Comparison of ENCODE assay signal across 8 cellular contexts in the genomic region with DNA sequence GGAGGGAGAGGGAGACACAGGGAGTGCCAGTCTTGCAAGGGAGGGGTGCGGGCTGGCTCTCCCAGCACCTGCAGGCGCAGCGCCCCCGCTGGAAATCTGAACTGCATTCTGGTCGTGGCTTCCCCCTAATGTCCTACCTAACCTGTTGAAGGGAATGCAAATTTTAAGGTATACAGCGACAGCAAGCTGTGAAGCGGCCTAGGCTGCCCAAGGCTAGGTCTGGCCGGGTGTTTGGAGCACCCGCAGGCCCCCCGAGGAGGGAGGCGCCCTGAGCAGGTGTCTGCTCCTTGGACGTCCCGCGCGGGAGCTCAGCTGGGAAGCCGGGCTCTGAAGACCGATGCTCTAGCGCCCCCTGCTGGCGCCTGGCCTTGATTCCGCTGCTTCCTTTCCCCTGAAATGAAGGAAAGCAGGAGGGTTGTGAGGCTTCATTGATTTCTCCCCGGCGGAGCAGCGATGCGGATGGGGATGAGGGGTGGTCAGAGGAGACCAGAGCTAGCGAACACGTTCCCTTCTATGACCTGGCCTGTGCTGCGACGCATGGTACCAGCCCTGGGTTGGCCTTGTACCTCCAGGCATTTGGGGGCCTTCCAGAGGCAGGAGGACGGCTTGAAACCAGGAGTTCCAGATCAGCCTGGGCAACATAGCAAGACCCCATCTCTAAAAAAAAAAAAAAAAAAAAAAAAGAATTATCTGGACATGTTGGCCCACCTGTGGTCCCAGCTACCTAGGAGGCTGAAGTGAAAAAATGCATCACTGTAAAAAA.
A peak's percentile ranks its signal among the peaks of the same experiment; 100 is the strongest.
DNase-seq lines count a peak whose midpoint lies in the region; ATAC-seq and TF ChIP-seq lines count a peak whose summit lies in the region.

No MANE protein-coding gene starts in this region.

- no peak overlapping the region for H3K9ac ChIP-seq in IMR-90 (ENCODE audit: low read depth, low read length)

- in situ Hi-C loops in G401 (cut with HindIII; ENCODE audit: low sequenced_read_pairs) (no loop called here), IMR-90 (cut with MboI; ENCODE audit: low sequenced_read_pairs) (loop anchor here (25.0 kb wide), 1 partner anchor 896 kb away; no protein-coding TSS in a partner anchor), transverse colon (cut with MboI; ENCODE audit: low pct_ligation_motif_present in 1 of 4, low pct_unique_long_range_greater_than_20kb in 1 of 4, low sequenced_read_pairs in 3 of 4) (loop anchor here in 2 of 4 donors (10.0 kb wide), 1 partner anchor 878 kb away; no protein-coding TSS in a partner anchor)

- H3K27ac Mint-ChIP-seq in glutamatergic neuron (ENCODE audit: unreplicated experiment) (no peak overlapping the region), osteocyte (ENCODE audit: unreplicated experiment) (no peak overlapping the region)

- no peaks in the 10 kb centered on the region for H3K9me1 ChIP-seq in IMR-90 (ENCODE audit: insufficient read depth, low read length)

- H2BK15ac ChIP-seq in IMR-90 (ENCODE audit: low read depth, low read length): no peak overlapping the region

- H2AK9ac ChIP-seq in IMR-90 (replicated peaks; ENCODE audit: low read depth, low read length, poor library complexity): no peak overlapping the region

- peak; percentile 68 for TF ChIP-seq RAD21 in IMR-90 (IDR thresholded peaks at IDR 0.05; ENCODE audit: low read length)

- peaks cover 7% of the 10 kb centered on the region for H3K27me3 Mint-ChIP-seq in glutamatergic neuron (ENCODE audit: unreplicated experiment)
- H3K27me3 Mint-ChIP-seq in osteocyte (ENCODE audit: unreplicated experiment): no peaks in the 10 kb centered on the region

- H3K4me2 ChIP-seq in IMR-90 (ENCODE audit: low read depth, low read length): no peak overlapping the region

- H3K4ac ChIP-seq in IMR-90 (ENCODE audit: low read depth, low read length): no peak overlapping the region

- TF ChIP-seq POLR2A in IMR-90 (IDR thresholded peaks at IDR 0.05; ENCODE audit: low read depth, low read length): no peak
- no peak for TF ChIP-seq POLR2A in transverse colon (IDR thresholded peaks at IDR 0.05)

- H3K9me3 ChIP-seq in IMR-90 (ENCODE audit: control insufficient read depth, insufficient read depth, low read length): no peaks in the 10 kb centered on the region
- no peaks in the 10 kb centered on the region for H3K9me3 ChIP-seq in RWPE2 (ENCODE audit: severe bottlenecking)
- H3K9me3 ChIP-seq in transverse colon: no peaks in the 10 kb centered on the region

- no peak overlapping the region for H3K18ac ChIP-seq in IMR-90 (ENCODE audit: low read depth, low read length)

- H3K36me3 Mint-ChIP-seq in glutamatergic neuron (ENCODE audit: unreplicated experiment): no peaks in the 10 kb centered on the region
- H3K36me3 Mint-ChIP-seq in osteocyte (ENCODE audit: unreplicated experiment): no peaks in the 10 kb centered on the region

- POLR2A ChIA-PET in IMR-90 (lab: Charles Lee; ENCODE audit: unreplicated experiment): no interaction called here

- TF ChIP-seq EP300 in transverse colon (IDR thresholded peaks at IDR 0.05; ENCODE audit: low read depth): no peak

- H3K27me3 ChIP-seq in IMR-90 (ENCODE audit: control insufficient read depth, insufficient read depth, low read length) (no peaks in the 10 kb centered on the region), RWPE2 (ENCODE audit: insufficient read depth, poor library complexity, severe bottlenecking) (no peaks in the 10 kb centered on the region), transverse colon (no peaks in the 10 kb centered on the region)

- H3K4me1 Mint-ChIP-seq in glutamatergic neuron (ENCODE audit: low read depth, unreplicated experiment) (peaks cover 5% of the 10 kb centered on the region), osteocyte (ENCODE audit: unreplicated experiment) (peaks cover 3% of the 10 kb centered on the region)

- no peak overlapping the region for H3K56ac ChIP-seq in IMR-90 (ENCODE audit: extremely low read depth, insufficient read depth, low read length)

- no peak overlapping the region for H3K4me3 Mint-ChIP-seq in glutamatergic neuron (ENCODE audit: unreplicated experiment)
- H3K4me3 Mint-ChIP-seq in osteocyte (ENCODE audit: unreplicated experiment): no peak overlapping the region

- H3K4me1 ChIP-seq in IMR-90 (ENCODE audit: control insufficient read depth, insufficient read depth, low read length): no peaks in the 10 kb centered on the region
- H3K4me1 ChIP-seq in RWPE2 (ENCODE audit: insufficient read depth, poor library complexity, severe bottlenecking): no peaks in the 10 kb centered on the region
- H3K4me1 ChIP-seq in transverse colon: peaks cover 0 to 9% (median 3%) of the 10 kb centered on the region in 4 donors

- peak; percentile 70 for ATAC-seq in IMR-90 (ENCODE audit: low read depth)
- ATAC-seq in RWPE2 (ENCODE audit: low read depth): peak; percentile 48; the same call in 2 of the 3 replicates
- no peak for ATAC-seq in GM21717 (IDR thresholded peaks at IDR 0.05; ENCODE audit: unreplicated experiment)

- no peak overlapping the region for H4K91ac ChIP-seq in IMR-90 (ENCODE audit: insufficient read depth, low read depth, low read length)

- no peak overlapping the region for H3K14ac ChIP-seq in IMR-90 (replicated peaks; ENCODE audit: low read depth, low read length)

- no peak overlapping the region for H3K23ac ChIP-seq in IMR-90 (ENCODE audit: low read depth, low read length)

- H3K4me3 ChIP-seq in IMR-90 (ENCODE audit: insufficient read depth, low read depth, low read length) (no peak overlapping the region), RWPE2 (ENCODE audit: severe bottlenecking) (no peak overlapping the region), transverse colon (no peak overlapping the region)

- no peak overlapping the region for H2AFZ ChIP-seq in IMR-90 (replicated peaks; ENCODE audit: low read length, poor library complexity)

- H4K8ac ChIP-seq in IMR-90 (ENCODE audit: low read depth in 2 of 2, low read length in 2 of 2): no peak overlapping the region

- dilution Hi-C loops in IMR-90 (cut with HindIII; ENCODE audit: low sequenced_read_pairs, unreplicated experiment): no loop called here

- TF ChIP-seq CTCF in IMR-90 (conservative IDR thresholded peaks at IDR 0.05; ENCODE audit: low read depth, low read length): peak; percentile 59
- TF ChIP-seq CTCF in RWPE2 (IDR thresholded peaks at IDR 0.05; ENCODE audit: poor library complexity, severe bottlenecking): peak; percentile 76
- TF ChIP-seq CTCF in glutamatergic neuron (IDR thresholded peaks at IDR 0.05; ENCODE audit: partially characterized antibody, unreplicated experiment): peak; percentile 99
- peak; percentile 97 for TF ChIP-seq CTCF in osteocyte (IDR thresholded peaks at IDR 0.05)
- TF ChIP-seq CTCF in transverse colon (IDR thresholded peaks at IDR 0.05): peak; percentile 78 to 89 (median 85)

- H2BK120ac ChIP-seq in IMR-90 (ENCODE audit: low read depth, low read length): no peak overlapping the region

- no peak overlapping the region for H4K5ac ChIP-seq in IMR-90 (ENCODE audit: low read depth, low read length)

- H3K9me3 Mint-ChIP-seq in glutamatergic neuron (ENCODE audit: unreplicated experiment): peaks cover 4% of the 10 kb centered on the region
- peaks cover 4% of the 10 kb centered on the region for H3K9me3 Mint-ChIP-seq in osteocyte (ENCODE audit: unreplicated experiment)

- H2BK20ac ChIP-seq in IMR-90 (ENCODE audit: low read depth, low read length): no peak overlapping the region

- DNase-seq in G401 (ENCODE audit: low spot score) (peak; percentile 85), IMR-90 (peak; percentile 22), RWPE2 (ENCODE audit: low spot score) (no peak), glutamatergic neuron (peak; percentile 96), osteocyte (ENCODE audit: extremely low spot score, unreplicated experiment) (peak; percentile 91), transverse colon (peak; percentile 73)
- peak; percentile 55 for DNase-seq in activated naive CD4-positive, alpha-beta T cell treated with Interleukin-2 at 50 U/mL for 16 hours

- no peaks in the 10 kb centered on the region for H3K36me3 ChIP-seq in IMR-90 (ENCODE audit: control insufficient read depth, insufficient read depth, low read length)
- H3K36me3 ChIP-seq in RWPE2 (ENCODE audit: low read depth): no peaks in the 10 kb centered on the region
- no peaks in the 10 kb centered on the region for H3K36me3 ChIP-seq in transverse colon

- no peak overlapping the region for H3K27ac ChIP-seq in IMR-90 (ENCODE audit: insufficient read depth, low read length)
- no peak overlapping the region for H3K27ac ChIP-seq in RWPE2 (ENCODE audit: poor library complexity, severe bottlenecking)
- H3K27ac ChIP-seq in transverse colon: no peak overlapping the region

- H4K20me1 ChIP-seq in IMR-90 (ENCODE audit: insufficient read depth, low read length): no peaks in the 10 kb centered on the region

- no peak overlapping the region for H2BK5ac ChIP-seq in IMR-90 (ENCODE audit: low read depth, low read length, poor library complexity, severe bottlenecking)

- CTCF ChIA-PET in IMR-90 (lab: Yijun Ruan, JAX): interaction anchor here (0.7 kb wide), 4 partner anchors 560 to 1443 kb away, joined by 3 to 6 read pairs (median 4); no protein-coding TSS in a partner anchor

- WGBS in IMR-90 (ENCODE audit: extremely low coverage in 2 of 2, insufficient read length in 1 of 2), 2 experiments: 0% methylated on average over 9 of the region's 29 CpGs; no CpG with 5 or more reads in 1 of the 2 experiments
- 8% methylated on average over 24 of the region's 29 CpGs; no CpG with 5 or more reads in 1 of the 2 donors for WGBS in transverse colon (ENCODE audit: low coverage in 1 of 2), 2 donors

- no peaks in the 10 kb centered on the region for H3K79me1 ChIP-seq in IMR-90 (ENCODE audit: low read depth in 1 of 2, low read length in 2 of 2)

- no TSS peak for BruUV-seq in IMR-90 (replicated peaks; lab: Mats Ljungman, UMichigan)

- intact Hi-C loops in IMR-90 (cut with micrococcal nuclease): loop anchor here (1.0 kb wide), 1 partner anchor 904 kb away; no protein-coding TSS in a partner anchor
- intact Hi-C loops in transverse colon (cut with DNase I; ENCODE audit: low total_unique reads): loop anchor here (2.0 kb wide), 2 partner anchors 604 to 876 kb away; no protein-coding TSS in a partner anchor

- no peak overlapping the region for H2AK5ac ChIP-seq in IMR-90 (ENCODE audit: low read depth, low read length)

TF ChIP-seq in IMR-90, 13 proteins besides CTCF, POLR2A, EP300 and RAD21 (continues in another document):
- no peak for TF ChIP-seq MXI1 (IDR thresholded peaks at IDR 0.05; ENCODE audit: borderline replicate concordance, low read depth, low read length)
- TF ChIP-seq, protein P1, sequence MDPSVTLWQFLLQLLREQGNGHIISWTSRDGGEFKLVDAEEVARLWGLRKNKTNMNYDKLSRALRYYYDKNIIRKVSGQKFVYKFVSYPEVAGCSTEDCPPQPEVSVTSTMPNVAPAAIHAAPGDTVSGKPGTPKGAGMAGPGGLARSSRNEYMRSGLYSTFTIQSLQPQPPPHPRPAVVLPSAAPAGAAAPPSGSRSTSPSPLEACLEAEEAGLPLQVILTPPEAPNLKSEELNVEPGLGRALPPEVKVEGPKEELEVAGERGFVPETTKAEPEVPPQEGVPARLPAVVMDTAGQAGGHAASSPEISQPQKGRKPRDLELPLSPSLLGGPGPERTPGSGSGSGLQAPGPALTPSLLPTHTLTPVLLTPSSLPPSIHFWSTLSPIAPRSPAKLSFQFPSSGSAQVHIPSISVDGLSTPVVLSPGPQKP (IDR thresholded peaks at IDR 0.05; ENCODE audit: borderline replicate concordance, low read depth, low read length): no peak
- no peak for TF ChIP-seq FOS (IDR thresholded peaks at IDR 0.05; ENCODE audit: low read depth, low read length)
- peak; percentile 52 for TF ChIP-seq SMC3 (IDR thresholded peaks at IDR 0.05; ENCODE audit: low read depth, low read length)
